In the genomic region with DNA sequence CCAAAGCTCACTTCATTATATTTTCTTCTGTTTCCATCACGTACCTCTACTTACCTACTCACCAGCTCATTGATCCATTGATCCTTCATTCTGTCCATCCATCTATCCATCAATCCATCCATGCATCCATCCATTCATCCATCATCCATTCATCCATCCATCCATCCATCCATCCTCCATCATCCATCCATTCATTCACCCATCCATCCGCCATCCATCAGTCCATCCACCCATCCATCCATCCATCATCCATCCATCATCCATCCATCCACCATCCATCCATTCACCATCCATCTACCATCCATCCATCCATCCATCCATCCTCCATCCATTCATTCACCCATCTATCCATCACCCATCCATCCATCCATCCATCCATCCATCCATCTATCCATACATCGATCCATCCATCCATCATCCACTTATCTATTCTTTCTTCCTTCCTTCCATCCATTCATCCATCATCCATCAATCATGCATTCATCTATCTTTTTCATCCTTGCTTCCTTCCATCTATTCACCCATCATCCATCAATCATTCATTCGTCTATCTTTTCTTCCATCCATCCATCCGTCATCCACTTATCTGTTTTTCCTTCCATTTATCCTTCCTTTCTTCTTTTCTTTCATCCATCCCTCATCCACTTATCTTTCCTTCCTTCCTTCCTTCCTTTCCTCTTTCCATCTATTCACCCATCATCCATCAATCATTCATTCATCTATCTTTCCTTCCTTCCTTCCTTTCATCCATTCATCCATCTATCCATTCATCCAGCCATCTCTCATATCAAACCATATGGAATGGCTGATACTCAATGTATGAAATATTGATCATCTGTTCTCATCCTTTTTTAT, we compare ENCODE assay signal across 26 cellular contexts. TPM values are rescaled to one million over a fixed set of nuclear protein-coding genes. Genes with fewer than 3 reads are reported as not detected.
A peak's percentile ranks its signal among the peaks of the same experiment; 100 is the strongest.
DNase-seq lines count a peak whose midpoint lies in the region; ATAC-seq, FAIRE-seq and TF ChIP-seq lines count a peak whose summit lies in the region.
"Had no signal": no experiment of that assay in that cellular context is flagged by ENCODE, and none has a peak within 500 bp of the region (broad histone marks: within the 10 kb centered on the region; RNA-seq: fewer than 3 reads in every experiment).

No MANE protein-coding gene starts in this region.

- H3K36me3 Mint-ChIP-seq in natural killer cell treated with Interleukin-12 subunit alpha and Interleukin-12 subunit beta and Interleukin-15 and Interleukin-18, amount 100 ng/mL, for 72 hours = no peaks in the 10 kb centered on the region
- H3K36me3 Mint-ChIP-seq in natural killer cell = no peaks in the 10 kb centered on the region
- H3K36me3 Mint-ChIP-seq: CD4-positive, CD25-positive, alpha-beta regulatory T cell had no signal

- H3K4me3 Mint-ChIP-seq in natural killer cell treated with Interleukin-12 subunit alpha and Interleukin-12 subunit beta and Interleukin-15 and Interleukin-18, amount 100 ng/mL, for 72 hours = no peak overlapping the region
- no peak overlapping the region for H3K4me3 Mint-ChIP-seq in natural killer cell
- H3K4me3 Mint-ChIP-seq: CD4-positive, CD25-positive, alpha-beta regulatory T cell; GM23338 had no signal

- ATAC-seq in natural killer cell treated with Interleukin-12 subunit alpha and Interleukin-12 subunit beta and Interleukin-15 and Interleukin-18, amount 100 ng/mL, for 72 hours = no peak
- ATAC-seq in natural killer cell (no peak), GM21381 (IDR thresholded peaks at IDR 0.05; ENCODE audit: unreplicated experiment) (no peak), GM21423 (IDR thresholded peaks at IDR 0.05; ENCODE audit: unreplicated experiment) (no peak), HG02642 (IDR thresholded peaks at IDR 0.05; ENCODE audit: poor library complexity, unreplicated experiment) (no peak)
- ATAC-seq: GM23338, HepG2 had no signal

- H3K9me3 Mint-ChIP-seq in natural killer cell treated with Interleukin-12 subunit alpha and Interleukin-12 subunit beta and Interleukin-15 and Interleukin-18, amount 100 ng/mL, for 72 hours = no peaks in the 10 kb centered on the region
- H3K9me3 Mint-ChIP-seq in natural killer cell = peaks cover 0 to 4% of the 10 kb centered on the region in 2 donors
- H3K9me3 Mint-ChIP-seq: CD4-positive, CD25-positive, alpha-beta regulatory T cell had no signal

- H3K27me3 ChIP-seq in bronchial epithelial cell (ENCODE audit: control insufficient read depth, insufficient read depth, low read length) = no peaks in the 10 kb centered on the region
- H3K27me3 ChIP-seq in layer of hippocampus (ENCODE audit: control insufficient read depth, insufficient read depth, low read length) = no peaks in the 10 kb centered on the region
- H3K27me3 ChIP-seq: BLaER1 had no signal

- no peak overlapping the region for H3K27ac Mint-ChIP-seq in natural killer cell treated with Interleukin-12 subunit alpha and Interleukin-12 subunit beta and Interleukin-15 and Interleukin-18, amount 100 ng/mL, for 72 hours
- no peak overlapping the region for H3K27ac Mint-ChIP-seq in natural killer cell
- H3K27ac Mint-ChIP-seq: CD4-positive, CD25-positive, alpha-beta regulatory T cell; GM23338 had no signal

- peaks cover 7 to 17% of the 10 kb centered on the region in 2 donors for H3K27me3 Mint-ChIP-seq in natural killer cell treated with Interleukin-12 subunit alpha and Interleukin-12 subunit beta and Interleukin-15 and Interleukin-18, amount 100 ng/mL, for 72 hours
- H3K27me3 Mint-ChIP-seq in natural killer cell (ENCODE audit: low read depth in 2 of 2) = peaks cover 0 to 7% of the 10 kb centered on the region in 2 donors
- H3K27me3 Mint-ChIP-seq: CD4-positive, CD25-positive, alpha-beta regulatory T cell had no signal

- H3K27ac ChIP-seq in layer of hippocampus (ENCODE audit: low read depth, low read length) = peak overlapping the region; percentile 93
- H3K27ac ChIP-seq: BLaER1 had no signal

- intact Hi-C loops in natural killer cell (cut with micrococcal nuclease) = no loop called here

- H3K36me3 ChIP-seq in bronchial epithelial cell (ENCODE audit: control insufficient read depth, insufficient read depth, low read length) = no peaks in the 10 kb centered on the region
- H3K36me3 ChIP-seq: BLaER1, HAP-1 had no signal

- peaks cover 0 to 3% of the 10 kb centered on the region in 2 donors for H3K4me1 Mint-ChIP-seq in natural killer cell treated with Interleukin-12 subunit alpha and Interleukin-12 subunit beta and Interleukin-15 and Interleukin-18, amount 100 ng/mL, for 72 hours (ENCODE audit: low read depth in 2 of 2)
- H3K4me1 Mint-ChIP-seq in natural killer cell = no peaks in the 10 kb centered on the region
- H3K4me1 Mint-ChIP-seq: CD4-positive, CD25-positive, alpha-beta regulatory T cell had no signal

- no peak overlapping the region for H3K4me3 ChIP-seq in bronchial epithelial cell (ENCODE audit: low read depth, low read length)
- H3K4me3 ChIP-seq: BLaER1, GM23338, HAP-1 had no signal

- TF ChIP-seq CTCF in natural killer cell (IDR thresholded peaks at IDR 0.05) (no peak), bronchial epithelial cell (IDR thresholded peaks at IDR 0.05; ENCODE audit: insufficient read depth, low read length, severe bottlenecking) (no peak)

- peak; percentile 15 for DNase-seq in natural killer cell treated with Interleukin-12 subunit alpha and Interleukin-12 subunit beta and Interleukin-15 and Interleukin-18, amount 100 ng/mL, for 72 hours (ENCODE audit: low spot score)
- DNase-seq in natural killer cell (no peak), bronchial epithelial cell (ENCODE audit: low read depth) (no peak)
- DNase-seq: CD4-positive, CD25-positive, alpha-beta regulatory T cell; DMS153; KBM-7; MV-4-11; NCI-H2029; NCI-H446; NCI-H524 treated with DMSO at 0.1 percent for 48 hours; NCI-H774 had no signal

- FAIRE-seq in bronchial epithelial cell (lab: Jason Lieb, UNC) = peak; percentile 64
- FAIRE-seq: HepG2, RCC 7860 had no signal

RNA-seq across cellular contexts. Expression of a gene that starts 35.3 kb away (rescaled TPM):
- total RNA-seq in natural killer cell treated with Interleukin-12 subunit alpha and Interleukin-12 subunit beta and Interleukin-15 and Interleukin-18, amount 100 ng/mL, for 72 hours = not detected
- not detected for total RNA-seq in natural killer cell
- not detected in 2 replicates for total RNA-seq in bronchial epithelial cell
- total RNA-seq: A172; CD4-positive, CD25-positive, alpha-beta regulatory T cell; Daoy; G401; GM23338; HepG2; HT1080; LHCN-M2; MCF 10A had no signal
